Comparison of ENCODE assay signal across 8 cellular contexts in genomic region chr4:42519803-42520417, GRCh38.
DNase-seq lines count a peak whose midpoint lies in the region; ATAC-seq and TF ChIP-seq lines count a peak whose summit lies in the region.

No MANE protein-coding gene starts in this region.

- ATAC-seq in HG03280 (IDR thresholded peaks at IDR 0.05; ENCODE audit: unreplicated experiment) (peak; percentile 61), PC-3 (peak; percentile 64), HG03196 (IDR thresholded peaks at IDR 0.05; ENCODE audit: unreplicated experiment) (no peak)

- intact Hi-C loops in PC-3 (cut with micrococcal nuclease), result loop anchor here (1.0 to 10.0 kb wide), 5 partner anchors 65 to 555 kb away; no protein-coding TSS in a partner anchor
- intact Hi-C loops in ascending aorta (cut with DNase I), result loop anchor here (1.0 kb wide), 2 partner anchors 149 to 238 kb away; no protein-coding TSS in a partner anchor

- H3K36me3 ChIP-seq in PC-3 (ENCODE audit: low read depth, low read length), result no peaks in the 10 kb centered on the region
- no peaks in the 10 kb centered on the region for H3K36me3 ChIP-seq in ascending aorta

- TF ChIP-seq CTCF in 22Rv1 (IDR thresholded peaks at IDR 0.05) (peak; percentile 80), PC-3 (conservative IDR thresholded peaks at IDR 0.05; ENCODE audit: low read depth, low read length) (peak; percentile 76), ascending aorta (IDR thresholded peaks at IDR 0.05) (peak; percentile 30 to 65 (median 63))

- no peaks in the 10 kb centered on the region for H3K9me3 ChIP-seq in PC-3 (ENCODE audit: low read length)
- no peaks in the 10 kb centered on the region for H3K9me3 ChIP-seq in ascending aorta

- CTCF ChIA-PET in PC-3 (lab: Charles Lee), result interaction anchor here (0.6 to 1.5 kb wide), 4 partner anchors 119 to 1114 kb away, joined by 3 to 18 read pairs (median 5); no protein-coding TSS in a partner anchor

- H3K9me2 ChIP-seq in PC-3 (replicated peaks; ENCODE audit: low read length), result no peaks in the 10 kb centered on the region

- H3K27me3 ChIP-seq in PC-3 (ENCODE audit: low read length) (no peaks in the 10 kb centered on the region), ascending aorta (no peaks in the 10 kb centered on the region)

- no peaks in the 10 kb centered on the region for H4K20me1 ChIP-seq in PC-3 (ENCODE audit: low read length)

- no TSS peak for BruUV-seq in PC-3 (replicated peaks; lab: Mats Ljungman, UMichigan)

- DNase-seq in ELR (ENCODE audit: low read depth) (peak; percentile 54), PC-3 (peak; percentile 81), ascending aorta (ENCODE audit: low spot score in 2 of 2) (peak in 1 of 2 donors; percentile 67), iPS-NIHi11 (ENCODE audit: low spot score) (peak; percentile 49)
- DNase-seq in stimulated activated CD4-positive, alpha-beta T cell treated with anti-CD3 and anti-CD28 coated beads, Interleukin-15, amount 100 ng/mL, for 48 hours (ENCODE audit: low read depth in 2 of 2), result peak; percentile 7 to 40

- no peaks in the 10 kb centered on the region for H3K79me2 ChIP-seq in PC-3 (ENCODE audit: low read length)

- H3K27ac ChIP-seq in 22Rv1 (no peak overlapping the region), PC-3 (ENCODE audit: low read length) (no peak overlapping the region), ascending aorta (no peak overlapping the region)

- no peak overlapping the region for H3K4me2 ChIP-seq in PC-3 (ENCODE audit: low read length)

- POLR2A ChIA-PET in PC-3 (lab: Charles Lee; ENCODE audit: unreplicated experiment), result interaction anchor here (0.6 kb wide), 1 partner anchor 160 kb away, joined by 3 read pairs; no protein-coding TSS in a partner anchor

- H3K4me3 ChIP-seq in PC-3 (ENCODE audit: low read length) (no peak overlapping the region), ascending aorta (no peak overlapping the region)

- H3K4me1 ChIP-seq in PC-3 (ENCODE audit: insufficient read depth, low read length) (no peaks in the 10 kb centered on the region), ascending aorta (no peaks in the 10 kb centered on the region)

- no peak overlapping the region for H2AFZ ChIP-seq in PC-3 (ENCODE audit: low read length)

- no peak overlapping the region for H3K9ac ChIP-seq in PC-3 (ENCODE audit: low read length)

- H3F3A ChIP-seq in PC-3 (ENCODE audit: low read length, unreplicated experiment), result no peaks in the 10 kb centered on the region
